In the genomic region with DNA sequence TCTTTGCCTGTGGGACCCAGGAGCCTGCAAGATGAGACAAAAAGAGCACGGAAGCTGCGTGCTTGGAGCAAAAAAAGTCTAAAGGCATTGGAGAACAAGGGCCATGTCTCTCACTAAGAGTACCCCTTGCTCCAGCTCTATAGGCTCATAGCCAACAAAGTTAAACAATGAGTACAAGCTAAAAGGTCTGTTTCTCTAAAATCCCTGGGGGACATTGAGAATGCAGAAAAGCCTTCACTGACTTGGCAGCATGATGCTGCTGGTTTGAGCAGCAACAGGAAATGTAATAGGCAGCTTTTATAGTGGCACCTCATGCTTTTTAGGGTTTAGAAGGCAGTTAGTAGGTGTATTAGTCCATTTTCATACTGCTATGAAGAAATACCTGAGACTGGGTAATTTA, we compare ENCODE assay signal across 27 cellular contexts.
"Had no signal": no experiment of that assay in that cellular context is flagged by ENCODE, and none has a peak within 500 bp of the region (broad histone marks: within the 10 kb centered on the region; RNA-seq: fewer than 3 reads in every experiment).

No MANE protein-coding gene starts in this region.

- H3K27me3 ChIP-seq: body of pancreas, esophagus squamous epithelium, pancreas, upper lobe of left lung, vagina had no signal

- DNase-seq: activated CD4-positive, alpha-beta T cell treated with anti-CD3 and anti-CD28 coated beads for 1 hour; activated CD4-positive, alpha-beta T cell treated with anti-CD3 and anti-CD28 coated beads, Interleukin-2, amount 50 U/mL, for 1 hour; activated CD8-positive, alpha-beta memory T cell treated with anti-CD3 and anti-CD28 coated beads, Interleukin-2, amount 10 ng/mL, durations not matched to agents 7 days and 5 days; activated CD8-positive, alpha-beta T cell treated with anti-CD3 and anti-CD28 coated beads, Interleukin-2, amount 10 ng/mL, durations not matched to agents 7 days and 5 days; activated naive CD4-positive, alpha-beta T cell; activated T-cell treated with anti-CD3 and anti-CD28 coated beads, Interleukin-2, amount 50 U/mL, for 48 hours; anterior cingulate cortex; body of pancreas; esophagus squamous epithelium; foreskin fibroblast; head of caudate nucleus; hippocampal formation; left cardiac atrium; left ventricle myocardium superior; naive B cell; nucleus accumbens; pancreas; retina; small intestine; stimulated activated CD4-positive, alpha-beta T cell treated with anti-CD3 and anti-CD28 coated beads, Interleukin-4, amount 100 ng/mL, for 24 hours; T-helper 2 cell; upper lobe of left lung had no signal

- H3K36me3 ChIP-seq: esophagus squamous epithelium, pancreas, prostate gland, upper lobe of left lung, vagina had no signal

- ATAC-seq: activated CD8-positive, alpha-beta memory T cell treated with anti-CD3 and anti-CD28 coated beads, Interleukin-2, amount 10 ng/mL, durations not matched to agents 7 days and 5 days; activated CD8-positive, alpha-beta T cell treated with anti-CD3 and anti-CD28 coated beads, Interleukin-2, amount 10 ng/mL, durations not matched to agents 7 days and 5 days; body of pancreas; left cardiac atrium; left ventricle myocardium superior; pancreas; sciatic nerve; stimulated activated effector memory CD8-positive, alpha-beta T cell treated with anti-CD3 and anti-CD28 coated beads, Interleukin-12 subunit alpha, Interleukin-12 subunit beta, amount 100 ng/mL, for 72 hours; WTC11 had no signal

- H3K4me1 ChIP-seq: esophagus squamous epithelium, prostate gland, vagina had no signal

- H3K9me3 ChIP-seq: body of pancreas, esophagus squamous epithelium, pancreas, prostate gland, upper lobe of left lung, vagina had no signal

- H3K27ac ChIP-seq: body of pancreas, pancreas, prostate gland, upper lobe of left lung, vagina had no signal

- H3K4me3 ChIP-seq: body of pancreas, esophagus squamous epithelium, pancreas, prostate gland, upper lobe of left lung, vagina had no signal
